Comparison of ENCODE assay signal across 25 cellular contexts in genomic region chr17:34365340-34365739, GRCh38. TPM values are rescaled to one million over a fixed set of nuclear protein-coding genes. Genes with fewer than 3 reads are reported as not detected.
A peak's percentile ranks its signal among the peaks of the same experiment; 100 is the strongest.
DNase-seq lines count a peak whose midpoint lies in the region; ATAC-seq and TF ChIP-seq lines count a peak whose summit lies in the region.
"Had no signal": no experiment of that assay in that cellular context is flagged by ENCODE, and none has a peak within 500 bp of the region (broad histone marks: within the 10 kb centered on the region; RNA-seq: fewer than 3 reads in every experiment).

No MANE protein-coding gene starts in this region.

- H3K79me2 ChIP-seq in OCI-LY7 (ENCODE audit: insufficient read depth, low read depth, low read length): no peaks in the 10 kb centered on the region

- BruUV-seq in OCI-LY7 (replicated peaks; lab: Mats Ljungman, UMichigan): no TSS peak

- H3K27me3 ChIP-seq in esophagus muscularis mucosa (peaks cover 0 to 29% (median 0%) of the 10 kb centered on the region in 4 donors), right cardiac atrium (ENCODE audit: control insufficient read depth, insufficient read depth) (no peaks in the 10 kb centered on the region)
- H3K27me3 ChIP-seq: vagina had no signal

- peaks cover 67% of the 10 kb centered on the region for H3K4me1 Mint-ChIP-seq in activated CD8-positive, alpha-beta memory T cell treated with anti-CD3 and anti-CD28 coated beads, Interleukin-2, amount 10 ng/mL, durations not matched to agents 7 days and 5 days
- H3K4me1 Mint-ChIP-seq in activated T-helper 17 cell treated with anti-CD3 and anti-CD28 coated beads, Interleukin-2, amount 50 U/mL, for 72 hours: no peaks in the 10 kb centered on the region
- H3K4me1 Mint-ChIP-seq: stimulated activated effector memory CD8-positive, alpha-beta T cell treated with anti-CD3 and anti-CD28 coated beads, Interleukin-12 subunit alpha, Interleukin-12 subunit beta, amount 100 ng/mL, for 72 hours had no signal

- H3K27ac Mint-ChIP-seq in activated CD8-positive, alpha-beta memory T cell treated with anti-CD3 and anti-CD28 coated beads, Interleukin-2, amount 10 ng/mL, durations not matched to agents 7 days and 5 days: peak overlapping the region; percentile 16
- H3K27ac Mint-ChIP-seq in activated T-helper 17 cell treated with anti-CD3 and anti-CD28 coated beads, Interleukin-2, amount 50 U/mL, for 72 hours: no peak overlapping the region
- H3K27ac Mint-ChIP-seq: H9; stimulated activated effector memory CD8-positive, alpha-beta T cell treated with anti-CD3 and anti-CD28 coated beads, Interleukin-12 subunit alpha, Interleukin-12 subunit beta, amount 100 ng/mL, for 72 hours; T-cell had no signal

- H3K4me1 ChIP-seq in OCI-LY7 (ENCODE audit: insufficient read depth, low read length, poor library complexity, severe bottlenecking) (peaks cover 99% of the 10 kb centered on the region), esophagus muscularis mucosa (peaks cover 0 to 8% (median 2%) of the 10 kb centered on the region in 4 donors), right cardiac atrium (ENCODE audit: control insufficient read depth, insufficient read depth, low read length) (no peaks in the 10 kb centered on the region)
- H3K4me1 ChIP-seq: breast epithelium, psoas muscle, vagina had no signal

- ATAC-seq in activated CD8-positive, alpha-beta memory T cell treated with anti-CD3 and anti-CD28 coated beads, Interleukin-2, amount 10 ng/mL, durations not matched to agents 7 days and 5 days: peak; percentile 29
- no peak for ATAC-seq in activated T-helper 17 cell treated with anti-CD3 and anti-CD28 coated beads, Interleukin-2, amount 50 U/mL, for 72 hours (replicated peaks)
- no peak for ATAC-seq in right cardiac atrium
- ATAC-seq: psoas muscle; stimulated activated effector memory CD8-positive, alpha-beta T cell treated with anti-CD3 and anti-CD28 coated beads, Interleukin-12 subunit alpha, Interleukin-12 subunit beta, amount 100 ng/mL, for 72 hours; T-cell had no signal

- CTCF ChIA-PET in activated CD8-positive, alpha-beta memory T cell treated with anti-CD3 and anti-CD28 coated beads, Interleukin-2, amount 10 ng/mL, durations not matched to agents 7 days and 5 days (lab: Charles Lee): interaction anchor here (1.2 to 6.9 kb wide), 4 partner anchors 12 to 164 kb away, joined by 5 to 262 read pairs (median 22); no protein-coding TSS in a partner anchor
- CTCF ChIA-PET in OCI-LY7 (lab: Charles Lee; ENCODE audit: unreplicated experiment): no interaction called here

- H3K36me3 Mint-ChIP-seq in activated CD8-positive, alpha-beta memory T cell treated with anti-CD3 and anti-CD28 coated beads, Interleukin-2, amount 10 ng/mL, durations not matched to agents 7 days and 5 days: no peaks in the 10 kb centered on the region
- H3K36me3 Mint-ChIP-seq in activated T-helper 17 cell treated with anti-CD3 and anti-CD28 coated beads, Interleukin-2, amount 50 U/mL, for 72 hours (ENCODE audit: low read depth): no peaks in the 10 kb centered on the region
- H3K36me3 Mint-ChIP-seq: CD14-positive monocyte; IgD-negative memory B cell; stimulated activated effector memory CD8-positive, alpha-beta T cell treated with anti-CD3 and anti-CD28 coated beads, Interleukin-12 subunit alpha, Interleukin-12 subunit beta, amount 100 ng/mL, for 72 hours; T-cell had no signal

- POLR2A ChIA-PET in OCI-LY7 (lab: Charles Lee): no interaction called here

- peak overlapping the region; percentile 80 for H3K4me2 ChIP-seq in OCI-LY7 (ENCODE audit: low read length)

- TF ChIP-seq POLR2A in esophagus muscularis mucosa (IDR thresholded peaks at IDR 0.05; ENCODE audit: low read depth): no peak

- WGBS in esophagus muscularis mucosa: 68% methylated on average over 2 of the region's 2 CpGs
- WGBS in right cardiac atrium: 70% methylated on average over 2 of the region's 2 CpGs

- H3K4me3 ChIP-seq in OCI-LY7 (ENCODE audit: low read depth, low read length, poor library complexity, severe bottlenecking) (peak overlapping the region; percentile 52), esophagus muscularis mucosa (no peak overlapping the region), right cardiac atrium (ENCODE audit: low read length) (no peak overlapping the region)
- H3K4me3 ChIP-seq: breast epithelium, psoas muscle, vagina had no signal

- no peak for DNase-seq in activated CD8-positive, alpha-beta memory T cell treated with anti-CD3 and anti-CD28 coated beads, Interleukin-2, amount 10 ng/mL, durations not matched to agents 7 days and 5 days
- no peak for DNase-seq in activated CD8-positive, alpha-beta memory T cell treated with anti-CD3 and anti-CD28 coated beads, Interleukin-2, amount 50 U/mL, for 4 hours
- DNase-seq in OCI-LY7 (ENCODE audit: low spot score) (peak; percentile 94), esophagus muscularis mucosa (ENCODE audit: extremely low spot score) (peak; percentile 24), anterior cingulate cortex (lab: John Stamatoyannopoulos, UW) (no peak), right cardiac atrium (no peak)
- DNase-seq: activated CD4-positive, alpha-beta T cell treated with anti-CD3 and anti-CD28 coated beads for 4 hours; activated CD8-positive, alpha-beta memory T cell treated with anti-CD3 and anti-CD28 coated beads, Interleukin-2, amount 50 U/mL, for 48 hours; activated effector memory CD4-positive, alpha-beta T cell treated with anti-CD3 and anti-CD28 coated beads, Interleukin-2, amount 50 U/mL, for 16 hours; kidney glomerular epithelial cell; NCI-H1092 treated with DMSO at 0.1 percent for 48 hours; NCI-H2081 treated with DMSO at 0.1 percent for 48 hours; NCI-H510A; psoas muscle; T-cell had no signal

- H3K36me3 ChIP-seq in KOPT-K1 (ENCODE audit: insufficient read depth, low read length) (no peaks in the 10 kb centered on the region), OCI-LY7 (ENCODE audit: insufficient read depth, low read length) (no peaks in the 10 kb centered on the region), esophagus muscularis mucosa (no peaks in the 10 kb centered on the region)
- H3K36me3 ChIP-seq: breast epithelium, vagina had no signal

- H3K27ac ChIP-seq in KOPT-K1 (ENCODE audit: low read depth, low read length, poor library complexity, severe bottlenecking): peak overlapping the region; percentile 99
- H3K27ac ChIP-seq in OCI-LY7 (ENCODE audit: low read depth, low read length, poor library complexity, severe bottlenecking): peak overlapping the region; percentile 98
- no peak overlapping the region for H3K27ac ChIP-seq in esophagus muscularis mucosa (replicated peaks in 1 of 4)
- no peak overlapping the region for H3K27ac ChIP-seq in right cardiac atrium (ENCODE audit: low read length)
- H3K27ac ChIP-seq: breast epithelium, psoas muscle, vagina had no signal

- no peaks in the 10 kb centered on the region for H3K9me3 Mint-ChIP-seq in activated CD8-positive, alpha-beta memory T cell treated with anti-CD3 and anti-CD28 coated beads, Interleukin-2, amount 10 ng/mL, durations not matched to agents 7 days and 5 days (ENCODE audit: low read depth)
- H3K9me3 Mint-ChIP-seq in activated T-helper 17 cell treated with anti-CD3 and anti-CD28 coated beads, Interleukin-2, amount 50 U/mL, for 72 hours: no peaks in the 10 kb centered on the region
- H3K9me3 Mint-ChIP-seq: CD14-positive monocyte; H9; stimulated activated effector memory CD8-positive, alpha-beta T cell treated with anti-CD3 and anti-CD28 coated beads, Interleukin-12 subunit alpha, Interleukin-12 subunit beta, amount 100 ng/mL, for 72 hours; T-cell had no signal

- H3K9me2 ChIP-seq in OCI-LY7 (ENCODE audit: insufficient read depth, low read length): no peaks in the 10 kb centered on the region

- peaks cover 36% of the 10 kb centered on the region for H3K27me3 Mint-ChIP-seq in activated CD8-positive, alpha-beta memory T cell treated with anti-CD3 and anti-CD28 coated beads, Interleukin-2, amount 10 ng/mL, durations not matched to agents 7 days and 5 days
- H3K27me3 Mint-ChIP-seq in activated T-helper 17 cell treated with anti-CD3 and anti-CD28 coated beads, Interleukin-2, amount 50 U/mL, for 72 hours: peaks cover 18% of the 10 kb centered on the region

- H3K4me3 Mint-ChIP-seq in activated CD8-positive, alpha-beta memory T cell treated with anti-CD3 and anti-CD28 coated beads, Interleukin-2, amount 10 ng/mL, durations not matched to agents 7 days and 5 days: no peak overlapping the region
- H3K4me3 Mint-ChIP-seq in activated T-helper 17 cell treated with anti-CD3 and anti-CD28 coated beads, Interleukin-2, amount 50 U/mL, for 72 hours: no peak overlapping the region
- H3K4me3 Mint-ChIP-seq: CD14-positive monocyte; H9; IgD-negative memory B cell; stimulated activated effector memory CD8-positive, alpha-beta T cell treated with anti-CD3 and anti-CD28 coated beads, Interleukin-12 subunit alpha, Interleukin-12 subunit beta, amount 100 ng/mL, for 72 hours; T-cell had no signal

- H3K9me3 ChIP-seq in KOPT-K1 (ENCODE audit: insufficient read depth, low read length, poor library complexity, severe bottlenecking) (no peaks in the 10 kb centered on the region), OCI-LY7 (ENCODE audit: low read length) (0 out of 2 replicates have a peak, but pooled peaks cover 4% of the 10 kb centered on the region), esophagus muscularis mucosa (no peaks in the 10 kb centered on the region), right cardiac atrium (ENCODE audit: control insufficient read depth, low read length) (no peaks in the 10 kb centered on the region)
- H3K9me3 ChIP-seq: breast epithelium, psoas muscle, vagina had no signal

- TF ChIP-seq CTCF in OCI-LY7 (conservative IDR thresholded peaks at IDR 0.05; ENCODE audit: low read length) (no peak), esophagus muscularis mucosa (IDR thresholded peaks at IDR 0.05) (no peak)

- TF ChIP-seq EP300 in esophagus muscularis mucosa (IDR thresholded peaks at IDR 0.05): no peak

- intact Hi-C loops in OCI-LY7 (cut with micrococcal nuclease; ENCODE audit: unreplicated experiment) (loop anchor here (2.0 to 10.0 kb wide), 2 partner anchors 13 to 469 kb away; no protein-coding TSS in a partner anchor), esophagus muscularis mucosa (cut with DNase I) (no loop called here), right cardiac atrium (cut with DNase I) (loop anchor here in 1 of 4 donors (10.0 kb wide), 1 partner anchor 61 kb away; no protein-coding TSS in a partner anchor)

- no peaks in the 10 kb centered on the region for H4K20me1 ChIP-seq in OCI-LY7 (ENCODE audit: insufficient read depth, low read length)

- no peak overlapping the region; the same call in 1 of the 2 replicates for H2AFZ ChIP-seq in OCI-LY7 (ENCODE audit: low read length)

RNA-seq across cellular contexts. Expression of gene CCL1, which starts 2.3 kb away (rescaled TPM):
- total RNA-seq in activated CD8-positive, alpha-beta memory T cell treated with anti-CD3 and anti-CD28 coated beads, Interleukin-2, amount 10 ng/mL, durations not matched to agents 7 days and 5 days: 10 to 100 TPM in 1 of 2 experiments, under 1 TPM in 1; 0.73 to 25.6 TPM
- not detected in 2 replicates for total RNA-seq in OCI-LY7 (2014; rRNA removed; shearing (Covaris generic))
- not detected in 2 replicates for total RNA-seq in OCI-LY7 (2022)
- total RNA-seq in esophagus muscularis mucosa: not detected
- under 1 TPM in 1 of 2 donors, not detected in 1; 0.45 TPM for total RNA-seq in activated T-helper 17 cell treated with anti-CD3 and anti-CD28 coated beads, Interleukin-2, amount 50 U/mL, for 72 hours
- not detected for total RNA-seq in right cardiac atrium
- polyA plus RNA-seq in right cardiac atrium: not detected
- total RNA-seq: breast epithelium, H9, lung microvascular endothelial cell, psoas muscle, T-cell, temporal lobe, vagina had no signal
- polyA plus RNA-seq: CD14-positive monocyte, IgD-negative memory B cell, psoas muscle had no signal

RNA-seq across cellular contexts. Expression of gene CCL13, which starts 9.1 kb away (rescaled TPM):
- not detected for total RNA-seq in activated CD8-positive, alpha-beta memory T cell treated with anti-CD3 and anti-CD28 coated beads, Interleukin-2, amount 10 ng/mL, durations not matched to agents 7 days and 5 days
- total RNA-seq in OCI-LY7 (2014; rRNA removed; shearing (Covaris generic)): not detected in 2 replicates
- total RNA-seq in OCI-LY7 (2022) (not detected in 2 replicates), esophagus muscularis mucosa (1 to 10 TPM in 2 of 4 donors, under 1 TPM in 1, not detected in 1; 0.78 to 3.6 (median 2.0) TPM), right cardiac atrium (1 to 10 TPM in 2 of 4 donors, under 1 TPM in 2; 0.40 to 4.3 (median 0.84) TPM)
- not detected for total RNA-seq in activated T-helper 17 cell treated with anti-CD3 and anti-CD28 coated beads, Interleukin-2, amount 50 U/mL, for 72 hours
- polyA plus RNA-seq in right cardiac atrium: 2.0 TPM
- total RNA-seq: H9, lung microvascular endothelial cell, T-cell had no signal
- polyA plus RNA-seq: CD14-positive monocyte, IgD-negative memory B cell had no signal

RNA-seq across cellular contexts. Expression of gene CCL8, which starts 46.1 kb away (rescaled TPM):
- not detected for total RNA-seq in activated CD8-positive, alpha-beta memory T cell treated with anti-CD3 and anti-CD28 coated beads, Interleukin-2, amount 10 ng/mL, durations not matched to agents 7 days and 5 days
- not detected in 2 replicates for total RNA-seq in OCI-LY7 (2014; rRNA removed; shearing (Covaris generic))
- total RNA-seq in OCI-LY7 (2022) (not detected in 2 replicates), esophagus muscularis mucosa (1 to 10 TPM in 1 of 4 donors, not detected in 3; 2.0 TPM), right cardiac atrium (under 1 TPM in 3 of 4 donors, not detected in 1; 0.17 to 0.84 (median 0.24) TPM)
- not detected for total RNA-seq in activated T-helper 17 cell treated with anti-CD3 and anti-CD28 coated beads, Interleukin-2, amount 50 U/mL, for 72 hours
- 0.34 TPM for polyA plus RNA-seq in right cardiac atrium
- total RNA-seq: H9, lung microvascular endothelial cell, T-cell had no signal
- polyA plus RNA-seq: IgD-negative memory B cell had no signal

Comparison
In these comparisons a context has a peak if more than half of its experiments do, and no peak if none do; other contexts are left out.
1. DNase-seq: peak in OCI-LY7 (single experiment) and esophagus muscularis mucosa (single experiment); none in activated CD8-positive, alpha-beta memory T cell treated with anti-CD3 and anti-CD28 coated beads, Interleukin-2, amount 10 ng/mL, durations not matched to agents 7 days and 5 days (single experiment), activated CD8-positive, alpha-beta memory T cell treated with anti-CD3 and anti-CD28 coated beads, Interleukin-2, amount 50 U/mL, for 4 hours (single experiment), anterior cingulate cortex (0 of 58) and right cardiac atrium (0 of 3).
2. H3K27ac ChIP-seq: peak in KOPT-K1 (single experiment) and OCI-LY7 (single experiment); none in esophagus muscularis mucosa (0 of 4) and right cardiac atrium (single experiment).